10 cellular contexts compared by ENCODE assay signal in the genomic region with DNA sequence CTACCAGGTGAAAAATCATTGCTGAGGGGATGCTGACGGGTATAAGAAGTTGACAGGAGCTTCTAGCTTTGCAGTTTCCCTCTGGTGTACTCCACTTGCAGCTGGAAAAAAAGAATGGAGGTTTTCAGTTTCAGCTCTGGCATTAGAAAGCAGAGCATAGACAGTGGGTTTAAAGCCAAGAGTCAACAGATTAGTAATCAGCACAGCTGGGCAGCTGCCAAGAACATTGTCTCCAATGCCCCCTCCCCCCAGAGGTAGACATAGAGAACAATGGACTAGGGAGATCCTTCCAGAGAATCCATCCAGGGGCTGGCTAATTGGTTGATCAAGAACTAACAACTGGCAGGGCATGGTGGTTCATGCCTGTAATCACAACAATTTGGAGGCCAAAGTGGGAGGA. TPM values are rescaled to one million over a fixed set of nuclear protein-coding genes. Genes with fewer than 3 reads are reported as not detected.
A peak's percentile ranks its signal among the peaks of the same experiment; 100 is the strongest.
DNase-seq lines count a peak whose midpoint lies in the region; ATAC-seq, FAIRE-seq and TF ChIP-seq lines count a peak whose summit lies in the region.
"Had no signal": no experiment of that assay in that cellular context is flagged by ENCODE, and none has a peak within 500 bp of the region (broad histone marks: within the 10 kb centered on the region; RNA-seq: fewer than 3 reads in every experiment).

No MANE protein-coding gene starts in this region.

- no peak for FAIRE-seq in GM12891 (lab: Jason Lieb, UNC)

- DNase-seq in EH (ENCODE audit: low read depth) (peak; percentile 16), NCI-H2029 (lab: John Stamatoyannopoulos, UW) (peak; percentile 89), adrenal gland (peak; percentile 32 to 82 (median 65)), kidney tubule cell (ENCODE audit: low spot score) (peak; percentile 44), NAMALWA (ENCODE audit: low spot score) (no peak), GM12891 (ENCODE audit: insufficient read length, low spot score) (no peak), transverse colon (no peak)
- DNase-seq: NK-92 treated with Interleukin-12 subunit alpha and Interleukin-12 subunit beta, amount 100 ng/mL, for 24 hours had no signal

- no peak for TF ChIP-seq POLR2A in adrenal gland (IDR thresholded peaks at IDR 0.05)
- TF ChIP-seq POLR2A in GM12891 (IDR thresholded peaks at IDR 0.05; ENCODE audit: low read depth, low read length), result no peak
- no peak for TF ChIP-seq POLR2A in transverse colon (IDR thresholded peaks at IDR 0.05)

- H3K27ac ChIP-seq in adrenal gland (no peak overlapping the region), transverse colon (no peak overlapping the region)
- H3K27ac ChIP-seq: C4-2B had no signal

- no peak overlapping the region for H3K4me3 ChIP-seq in adrenal gland
- H3K4me3 ChIP-seq in transverse colon, result no peak overlapping the region

- WGBS in adrenal gland, 4 donors, result 23 to 45% (median 25%) methylated on average over 1 of the region's 1 CpG
- 49% methylated on average over 1 of the region's 1 CpG; no CpG with 5 or more reads in 1 of the 2 donors for WGBS in transverse colon (ENCODE audit: low coverage in 1 of 2), 2 donors

- intact Hi-C loops in adrenal gland (cut with DNase I) (no loop called here), transverse colon (cut with DNase I; ENCODE audit: low total_unique reads) (no loop called here)

- H3K9me3 ChIP-seq in adrenal gland (replicated peaks in 1 of 3) (no peaks in the 10 kb centered on the region), transverse colon (peaks cover 7 to 16% of the 10 kb centered on the region in 2 donors)

- in situ Hi-C loops in transverse colon (cut with MboI; ENCODE audit: low pct_ligation_motif_present in 1 of 4, low pct_unique_long_range_greater_than_20kb in 1 of 4, low sequenced_read_pairs in 3 of 4), result no loop called here

- no peaks in the 10 kb centered on the region for H3K4me1 ChIP-seq in adrenal gland (replicated peaks in 1 of 2)
- no peaks in the 10 kb centered on the region for H3K4me1 ChIP-seq in transverse colon

- TF ChIP-seq CTCF in adrenal gland (IDR thresholded peaks at IDR 0.05) (no peak), transverse colon (IDR thresholded peaks at IDR 0.05) (no peak)

- TF ChIP-seq EP300 in transverse colon (IDR thresholded peaks at IDR 0.05; ENCODE audit: low read depth), result no peak

- H3K36me3 ChIP-seq in adrenal gland (replicated peaks in 1 of 2), result no peaks in the 10 kb centered on the region
- no peaks in the 10 kb centered on the region for H3K36me3 ChIP-seq in transverse colon

- no peak for ATAC-seq in GM21447 (IDR thresholded peaks at IDR 0.05; ENCODE audit: unreplicated experiment)

- H3K27me3 ChIP-seq in adrenal gland (no peaks in the 10 kb centered on the region), transverse colon (no peaks in the 10 kb centered on the region)

TF ChIP-seq in GM12891, 5 proteins besides CTCF, POLR2A, EP300 and RAD21:
- TF ChIP-seq POLR2AphosphoS5 (IDR thresholded peaks at IDR 0.05; ENCODE audit: low read depth, low read length), result no peak
- TF ChIP-seq POU2F2 (IDR thresholded peaks at IDR 0.05; ENCODE audit: low read depth, low read length), result no peak
- no peak for TF ChIP-seq SPI1 (IDR thresholded peaks at IDR 0.05; ENCODE audit: low read depth, low read length)
- TF ChIP-seq PAX5 (IDR thresholded peaks at IDR 0.05; ENCODE audit: insufficient read depth, low read length, severe bottlenecking), result no peak
- no peak for TF ChIP-seq TAF1 (IDR thresholded peaks at IDR 0.05; ENCODE audit: low read depth, low read length)

RNA-seq across cellular contexts. Expression of a gene that starts 10.1 kb away (rescaled TPM):
- total RNA-seq in adrenal gland (under 1 TPM in 6 of 8 donors, not detected in 2; under 0.01 to 0.18 (median 0.11) TPM), transverse colon (under 1 TPM in 1 of 4 donors, not detected in 3; under 0.01 TPM)
- polyA plus RNA-seq in adrenal gland, result under 1 TPM; 0.03 to 0.09 (median 0.08) TPM
- polyA plus RNA-seq in GM12891 (2012; ENCODE audit: low read depth, missing spikeins), result 0.04 TPM

Comparison
In these comparisons a context has a peak if more than half of its experiments do, and no peak if none do; other contexts are left out.
1. DNase-seq: peak in EH (single experiment), NCI-H2029 (single experiment), adrenal gland (7 of 7) and kidney tubule cell (single experiment); none in NAMALWA (single experiment), GM12891 (single experiment) and transverse colon (single experiment).